8 cellular contexts compared by ENCODE assay signal in the genomic region with DNA sequence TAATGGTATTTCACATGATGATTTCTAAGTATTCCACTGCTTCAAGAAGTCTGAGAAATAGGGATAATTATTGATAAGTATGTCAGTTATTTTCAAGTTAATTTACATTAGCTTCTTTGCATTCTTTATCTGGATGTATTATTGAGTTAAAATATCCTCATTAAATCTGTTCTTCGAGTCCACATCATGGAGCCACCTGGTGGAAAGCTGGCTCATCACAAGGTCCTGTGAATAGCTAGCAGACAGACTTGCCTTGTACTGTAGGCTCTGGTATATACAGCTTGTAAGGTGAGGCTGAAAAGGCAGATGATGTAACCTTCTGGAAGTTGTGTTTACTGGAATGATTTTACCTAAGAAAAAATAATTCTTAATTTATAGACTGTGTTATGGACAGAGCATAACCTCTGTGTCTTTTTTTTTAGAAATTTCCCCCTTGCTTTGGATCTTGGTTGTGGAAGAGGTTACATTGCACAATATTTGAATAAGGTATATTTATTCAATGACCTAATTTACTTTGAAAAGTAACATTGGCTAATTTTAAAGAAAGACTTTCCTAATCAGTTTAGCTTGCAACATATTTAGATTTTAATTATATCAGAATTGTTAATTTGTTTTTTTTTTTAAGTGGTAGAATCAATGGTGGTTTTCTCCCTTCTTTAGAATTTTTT. TPM values are rescaled to one million over a fixed set of nuclear protein-coding genes. Genes with fewer than 3 reads are reported as not detected.
A peak's percentile ranks its signal among the peaks of the same experiment; 100 is the strongest.
DNase-seq lines count a peak whose midpoint lies in the region; ATAC-seq, FAIRE-seq and TF ChIP-seq lines count a peak whose summit lies in the region.

No MANE protein-coding gene starts in this region.

- no peak overlapping the region for H2BK12ac ChIP-seq in neuronal stem cell (ENCODE audit: low read length)

- no peak for ATAC-seq in HG03025 (IDR thresholded peaks at IDR 0.05; ENCODE audit: low FRiP score, unreplicated experiment)

- H3K9me3 ChIP-seq in endodermal cell (ENCODE audit: control insufficient read depth, low read length), result no peaks in the 10 kb centered on the region
- no peaks in the 10 kb centered on the region for H3K9me3 ChIP-seq in neuronal stem cell (replicated peaks in 1 of 2; ENCODE audit: control insufficient read depth in 2 of 2, insufficient read depth in 1 of 2, low read depth in 1 of 2, low read length in 2 of 2)

- WGBS in endodermal cell (ENCODE audit: insufficient coverage in 1 of 2, insufficient read length in 1 of 2), 2 experiments, result 75% methylated on average over 1 of the region's 1 CpG; no CpG with 5 or more reads in 1 of the 2 experiments
- no CpG with 5 or more reads among the region's 1 CpG for WGBS in neuronal stem cell (ENCODE audit: extremely low coverage in 2 of 2, insufficient read length in 2 of 2, insufficient replicate concordance in 1 of 2), 2 donors

- no peak overlapping the region for H3K4ac ChIP-seq in neuronal stem cell (ENCODE audit: low read length)

- no peak overlapping the region for H2BK5ac ChIP-seq in neuronal stem cell (ENCODE audit: low read length)

- H4K8ac ChIP-seq in neuronal stem cell (ENCODE audit: low read depth, low read length), result no peak overlapping the region

- peak; percentile 7 for DNase-seq in activated T-helper 1 cell treated with Interleukin-2 at 50 U/mL for 16 hours (ENCODE audit: low read depth)
- no peak for DNase-seq in activated T-helper 1 cell treated with anti-CD3 and anti-CD28 coated beads, Interleukin-12 subunit alpha, Interleukin-12 subunit beta, Interleukin-2, Interleukin-4 antibody, amounts not matched to agents 30 ng/mL and 10 ng/mL and 1 ng/mL, durations not matched to agents 14 hours and 24 hours and 36 hours (ENCODE audit: low spot score)
- peak; percentile 62 for DNase-seq in H7
- peak; percentile 72 for DNase-seq in NB4 (ENCODE audit: low read depth)
- DNase-seq in endodermal cell, result peak; percentile 81
- DNase-seq in neuronal stem cell (ENCODE audit: low spot score), result peak; percentile 21

- no peak overlapping the region for H2BK120ac ChIP-seq in neuronal stem cell (ENCODE audit: low read depth, low read length)

- H3K9ac ChIP-seq in endodermal cell (ENCODE audit: extremely low read depth, low read length, poor library complexity, severe bottlenecking), result no peak overlapping the region
- no peak overlapping the region for H3K9ac ChIP-seq in neuronal stem cell (ENCODE audit: low read depth, low read length, poor library complexity)

- H2BK15ac ChIP-seq in neuronal stem cell (ENCODE audit: low read length), result no peak overlapping the region

- TF ChIP-seq CTCF in NB4 (IDR thresholded peaks at IDR 0.05; ENCODE audit: low read depth, low read length) (peak; percentile 62), endodermal cell (conservative IDR thresholded peaks at IDR 0.05) (peak; percentile 83)

- H2AK5ac ChIP-seq in neuronal stem cell (ENCODE audit: low read depth, low read length), result no peak overlapping the region

- H3K4me3 ChIP-seq in H7 (ENCODE audit: insufficient read depth, low read depth, low read length) (no peak overlapping the region), NB4 (ENCODE audit: low read depth, low read length) (no peak overlapping the region), endodermal cell (ENCODE audit: low read length) (no peak overlapping the region), neuronal stem cell (ENCODE audit: low read length in 2 of 2) (no peak overlapping the region)

- no peak overlapping the region for H3K27ac Mint-ChIP-seq in activated T-helper 1 cell treated with anti-CD3 and anti-CD28 coated beads, Interleukin-12 subunit alpha, Interleukin-12 subunit beta, Interleukin-2, Interleukin-4 antibody, amounts not matched to agents 30 ng/mL and 10 ng/mL and 1 ng/mL, durations not matched to agents 14 hours and 24 hours and 36 hours
- no peak overlapping the region for H3K27ac Mint-ChIP-seq in endodermal cell

- H3K9me3 Mint-ChIP-seq in activated T-helper 1 cell treated with anti-CD3 and anti-CD28 coated beads, Interleukin-12 subunit alpha, Interleukin-12 subunit beta, Interleukin-2, Interleukin-4 antibody, amounts not matched to agents 30 ng/mL and 10 ng/mL and 1 ng/mL, durations not matched to agents 14 hours and 24 hours and 36 hours, result no peaks in the 10 kb centered on the region
- H3K9me3 Mint-ChIP-seq in endodermal cell, result no peaks in the 10 kb centered on the region

- H3K27me3 Mint-ChIP-seq in activated T-helper 1 cell treated with anti-CD3 and anti-CD28 coated beads, Interleukin-12 subunit alpha, Interleukin-12 subunit beta, Interleukin-2, Interleukin-4 antibody, amounts not matched to agents 30 ng/mL and 10 ng/mL and 1 ng/mL, durations not matched to agents 14 hours and 24 hours and 36 hours (ENCODE audit: insufficient read depth), result no peaks in the 10 kb centered on the region
- no peaks in the 10 kb centered on the region for H3K27me3 Mint-ChIP-seq in endodermal cell (ENCODE audit: insufficient read depth)

- H3K4me2 ChIP-seq in neuronal stem cell (ENCODE audit: insufficient read depth, low read length, poor library complexity, severe bottlenecking), result no peak overlapping the region

- no peak overlapping the region for H3K27ac ChIP-seq in endodermal cell (ENCODE audit: low read depth, low read length)
- H3K27ac ChIP-seq in neuronal stem cell (replicated peaks; ENCODE audit: low read length), result no peak overlapping the region

- no peak overlapping the region for H2AFZ ChIP-seq in neuronal stem cell (ENCODE audit: low read length)

- intact Hi-C loops in activated T-helper 1 cell treated with anti-CD3 and anti-CD28 coated beads, Interleukin-12 subunit alpha, Interleukin-12 subunit beta, Interleukin-2, Interleukin-4 antibody, amounts not matched to agents 30 ng/mL and 10 ng/mL and 1 ng/mL, durations not matched to agents 14 hours and 24 hours and 36 hours (cut with micrococcal nuclease), result loop anchor here (5.0 kb wide), 1 partner anchor 861 kb away; no protein-coding TSS in a partner anchor

- FAIRE-seq in TTC549 (lab: Jason Lieb, UNC), result peak; percentile 75

- H3K36me3 ChIP-seq in H7 (replicated peaks; ENCODE audit: control insufficient read depth, insufficient read depth, low read length), result peaks cover 21% of the 10 kb centered on the region
- peaks cover 48% of the 10 kb centered on the region for H3K36me3 ChIP-seq in endodermal cell (ENCODE audit: control insufficient read depth, insufficient read depth, low read length)
- H3K36me3 ChIP-seq in neuronal stem cell (replicated peaks in 1 of 2; ENCODE audit: control insufficient read depth in 2 of 2, insufficient read depth in 2 of 2, low read length in 2 of 2), result peaks cover 6 to 63% of the 10 kb centered on the region in 2 donors

- H3K23ac ChIP-seq in neuronal stem cell (ENCODE audit: low read depth, low read length, poor library complexity), result no peak overlapping the region

- H3K4me3 Mint-ChIP-seq in activated T-helper 1 cell treated with anti-CD3 and anti-CD28 coated beads, Interleukin-12 subunit alpha, Interleukin-12 subunit beta, Interleukin-2, Interleukin-4 antibody, amounts not matched to agents 30 ng/mL and 10 ng/mL and 1 ng/mL, durations not matched to agents 14 hours and 24 hours and 36 hours, result no peak overlapping the region
- no peak overlapping the region for H3K4me3 Mint-ChIP-seq in endodermal cell

- H3K18ac ChIP-seq in neuronal stem cell (ENCODE audit: low read length), result no peak overlapping the region

- H3K27me3 ChIP-seq in H7 (ENCODE audit: control insufficient read depth, insufficient read depth, low read length), result no peaks in the 10 kb centered on the region
- no peaks in the 10 kb centered on the region for H3K27me3 ChIP-seq in endodermal cell (ENCODE audit: control insufficient read depth, insufficient read depth, low read length, poor library complexity, severe bottlenecking)
- H3K27me3 ChIP-seq in neuronal stem cell (ENCODE audit: control insufficient read depth in 3 of 3, insufficient read depth in 3 of 3, low read depth in 1 of 3, low read length in 3 of 3), result no peaks in the 10 kb centered on the region

- no peak for TF ChIP-seq POLR2A in NB4 (IDR thresholded peaks at IDR 0.05; ENCODE audit: extremely low read depth, insufficient read length)

- no peak overlapping the region for H4K91ac ChIP-seq in neuronal stem cell (ENCODE audit: low read depth, low read length, poor library complexity)

- H3K36me3 Mint-ChIP-seq in activated T-helper 1 cell treated with anti-CD3 and anti-CD28 coated beads, Interleukin-12 subunit alpha, Interleukin-12 subunit beta, Interleukin-2, Interleukin-4 antibody, amounts not matched to agents 30 ng/mL and 10 ng/mL and 1 ng/mL, durations not matched to agents 14 hours and 24 hours and 36 hours (ENCODE audit: low read depth), result peaks cover 31% of the 10 kb centered on the region
- H3K36me3 Mint-ChIP-seq in endodermal cell (ENCODE audit: low read depth), result peaks cover 31% of the 10 kb centered on the region

- H3K14ac ChIP-seq in neuronal stem cell (ENCODE audit: low read length), result no peak overlapping the region

- H3K4me1 Mint-ChIP-seq in activated T-helper 1 cell treated with anti-CD3 and anti-CD28 coated beads, Interleukin-12 subunit alpha, Interleukin-12 subunit beta, Interleukin-2, Interleukin-4 antibody, amounts not matched to agents 30 ng/mL and 10 ng/mL and 1 ng/mL, durations not matched to agents 14 hours and 24 hours and 36 hours (ENCODE audit: low read depth), result peaks cover 36% of the 10 kb centered on the region
- peaks cover 17% of the 10 kb centered on the region for H3K4me1 Mint-ChIP-seq in endodermal cell

- no peaks in the 10 kb centered on the region for H3K4me1 ChIP-seq in endodermal cell (ENCODE audit: control insufficient read depth, insufficient read depth, low read length)
- H3K4me1 ChIP-seq in neuronal stem cell (ENCODE audit: control insufficient read depth in 2 of 2, insufficient read depth in 1 of 2, low read depth in 1 of 2, low read length in 2 of 2), result peaks cover 2 to 8% of the 10 kb centered on the region in 2 donors

- peaks cover 5% of the 10 kb centered on the region for H3K79me1 ChIP-seq in neuronal stem cell (ENCODE audit: low read depth, low read length)

RNA-seq across cellular contexts. Expression of a gene that starts 3.5 kb away (rescaled TPM):
- total RNA-seq in activated T-helper 1 cell treated with anti-CD3 and anti-CD28 coated beads, Interleukin-12 subunit alpha, Interleukin-12 subunit beta, Interleukin-2, Interleukin-4 antibody, amounts not matched to agents 30 ng/mL and 10 ng/mL and 1 ng/mL, durations not matched to agents 14 hours and 24 hours and 36 hours, result 34.9 and 39.9 TPM in 2 replicates
- total RNA-seq in H7 (2014; rRNA removed; shearing (Covaris generic)), result 23.7 and 24.9 TPM in 2 replicates
- 10 to 100 TPM; 32.9 to 33.5 TPM for total RNA-seq in endodermal cell
- 25.6 TPM for polyA plus RNA-seq in endodermal cell (2013, experiment 1 of 2)
- 23.2 TPM for polyA plus RNA-seq in endodermal cell (2013, experiment 2 of 2)
- 13.9 TPM for polyA plus RNA-seq in neuronal stem cell (2013, experiment 1 of 2)
- 13.5 TPM for polyA plus RNA-seq in neuronal stem cell (2013, experiment 2 of 2)

RNA-seq across cellular contexts. Expression of a gene that starts 3.6 kb away (rescaled TPM):
- 30.3 and 32.1 TPM in 2 replicates for total RNA-seq in activated T-helper 1 cell treated with anti-CD3 and anti-CD28 coated beads, Interleukin-12 subunit alpha, Interleukin-12 subunit beta, Interleukin-2, Interleukin-4 antibody, amounts not matched to agents 30 ng/mL and 10 ng/mL and 1 ng/mL, durations not matched to agents 14 hours and 24 hours and 36 hours
- 7.4 and 15.8 TPM in 2 replicates for total RNA-seq in H7 (2014; rRNA removed; shearing (Covaris generic))
- 10 to 100 TPM; 23.9 to 32.1 TPM for total RNA-seq in endodermal cell
- 20.1 TPM for polyA plus RNA-seq in endodermal cell (2013, experiment 1 of 2)
- 18.3 TPM for polyA plus RNA-seq in endodermal cell (2013, experiment 2 of 2)
- polyA plus RNA-seq in neuronal stem cell (2013, experiment 1 of 2), result 36.6 TPM
- polyA plus RNA-seq in neuronal stem cell (2013, experiment 2 of 2), result 39.5 TPM
